Comparison of ENCODE assay signal across 25 cellular contexts in genomic region chr2:131580187-131580586, GRCh38.
"Had no signal": no experiment of that assay in that cellular context is flagged by ENCODE, and none has a peak within 500 bp of the region (broad histone marks: within the 10 kb centered on the region; RNA-seq: fewer than 3 reads in every experiment).

No MANE protein-coding gene starts in this region.

- H3K4me3 Mint-ChIP-seq: activated naive CD8-positive, alpha-beta T cell treated with anti-CD3 and anti-CD28 coated beads for 36 hours; activated T-cell treated with anti-CD3 and anti-CD28 coated beads, Interleukin-2, amount 50 U/mL, for 24 hours; activated T-helper 17 cell treated with anti-CD3 and anti-CD28 coated beads, Interleukin-2, amount 50 U/mL, for 72 hours; central memory CD8-positive, alpha-beta T cell; memory B cell; nephron; stimulated activated memory B cell treated with anti-CD40 and anti-IgM and Interleukin-4, amounts not matched to agents 10 μg/mL and 1 μg/mL and 100 μg/mL, for 72 hours; WTC11 had no signal

- H3K36me3 Mint-ChIP-seq: activated naive CD8-positive, alpha-beta T cell treated with anti-CD3 and anti-CD28 coated beads for 36 hours; memory B cell; stimulated activated memory B cell treated with anti-CD40 and anti-IgM and Interleukin-4, amounts not matched to agents 10 μg/mL and 1 μg/mL and 100 μg/mL, for 72 hours; WTC11 had no signal

- H3K9me3 Mint-ChIP-seq: activated naive CD8-positive, alpha-beta T cell treated with anti-CD3 and anti-CD28 coated beads for 36 hours; activated T-cell treated with anti-CD3 and anti-CD28 coated beads, Interleukin-2, amount 50 U/mL, for 24 hours; activated T-helper 17 cell treated with anti-CD3 and anti-CD28 coated beads, Interleukin-2, amount 50 U/mL, for 72 hours; central memory CD8-positive, alpha-beta T cell; memory B cell; nephron; stimulated activated memory B cell treated with anti-CD40 and anti-IgM and Interleukin-4, amounts not matched to agents 10 μg/mL and 1 μg/mL and 100 μg/mL, for 72 hours had no signal

- H3K9me3 ChIP-seq: neutrophil, pancreas, psoas muscle, stomach, suprapubic skin, tibial nerve had no signal

- H3K36me3 ChIP-seq: neutrophil, pancreas, stomach, suprapubic skin, tibial nerve had no signal

- FAIRE-seq: astrocyte, colon, keratinocyte, pancreas had no signal

- H3K4me3 ChIP-seq: pancreas, psoas muscle, stomach, suprapubic skin, tibial nerve had no signal

- H3K27me3 ChIP-seq: foreskin keratinocyte, neutrophil, pancreas, stomach had no signal

- DNase-seq: activated CD8-positive, alpha-beta memory T cell treated with anti-CD3 and anti-CD28 coated beads for 24 hours; activated CD8-positive, alpha-beta memory T cell treated with anti-CD3 and anti-CD28 coated beads, Interleukin-2, amount 50 U/mL, for 4 hours; activated naive CD8-positive, alpha-beta T cell treated with anti-CD3 and anti-CD28 coated beads for 36 hours; activated T-cell treated with anti-CD3 and anti-CD28 coated beads, Interleukin-2, amount 50 U/mL, for 24 hours; effector memory CD4-positive, alpha-beta T cell; foreskin keratinocyte; left colon; pancreas; psoas muscle; right cardiac atrium; stimulated activated CD4-positive, alpha-beta T cell treated with anti-CD3 and anti-CD28 coated beads, Interleukin-12 subunit alpha, Interleukin-12 subunit beta, amount 100 ng/mL, for 4 hours; stimulated activated CD4-positive, alpha-beta T cell treated with anti-CD3 and anti-CD28 coated beads, Interleukin-1b, Interleukin-23, amount 100 ng/mL, for 48 hours; stomach had no signal

- H3K4me1 Mint-ChIP-seq: activated naive CD8-positive, alpha-beta T cell treated with anti-CD3 and anti-CD28 coated beads for 36 hours; activated T-helper 17 cell treated with anti-CD3 and anti-CD28 coated beads, Interleukin-2, amount 50 U/mL, for 72 hours; central memory CD8-positive, alpha-beta T cell; nephron had no signal

- H3K27ac Mint-ChIP-seq: activated naive CD8-positive, alpha-beta T cell treated with anti-CD3 and anti-CD28 coated beads for 36 hours; activated T-cell treated with anti-CD3 and anti-CD28 coated beads, Interleukin-2, amount 50 U/mL, for 24 hours; activated T-helper 17 cell treated with anti-CD3 and anti-CD28 coated beads, Interleukin-2, amount 50 U/mL, for 72 hours; memory B cell; nephron; stimulated activated memory B cell treated with anti-CD40 and anti-IgM and Interleukin-4, amounts not matched to agents 10 μg/mL and 1 μg/mL and 100 μg/mL, for 72 hours; WTC11 had no signal

- H3K27ac ChIP-seq: foreskin keratinocyte, neutrophil, pancreas, psoas muscle, stomach, suprapubic skin, tibial nerve had no signal

- ATAC-seq: activated T-helper 17 cell treated with anti-CD3 and anti-CD28 coated beads, Interleukin-2, amount 50 U/mL, for 72 hours; foreskin keratinocyte; left colon; pancreas; psoas muscle; right cardiac atrium; stimulated activated memory B cell treated with anti-CD40 and anti-IgM and Interleukin-4, amounts not matched to agents 10 μg/mL and 1 μg/mL and 100 μg/mL, for 72 hours; WTC11 had no signal

- H3K4me1 ChIP-seq: foreskin keratinocyte, pancreas, psoas muscle, stomach, suprapubic skin, tibial nerve had no signal
